In the genomic region with DNA sequence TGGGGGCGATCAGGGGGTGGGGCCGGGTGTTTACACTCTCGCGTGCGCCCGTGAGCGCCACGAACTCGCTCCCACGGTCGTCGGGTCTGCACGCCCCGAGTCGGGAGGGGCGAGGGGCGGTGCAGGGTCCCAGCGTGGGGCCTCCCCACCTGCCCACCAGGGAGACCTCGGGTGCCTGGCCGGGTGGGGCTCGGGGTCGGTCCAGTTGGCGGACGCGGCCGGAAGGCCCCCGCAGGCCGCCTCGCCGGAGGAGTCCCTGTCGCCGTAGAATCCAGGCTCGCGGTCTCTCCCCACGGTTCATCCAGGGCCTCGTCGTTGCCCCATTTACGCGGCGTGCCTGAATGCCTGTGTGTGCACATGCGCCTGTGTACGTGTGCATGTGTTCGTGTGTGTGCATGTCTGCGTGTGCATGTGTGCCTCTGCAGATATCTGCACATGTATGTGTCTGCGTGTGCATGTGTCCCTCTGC, we compare ENCODE assay signal across 8 cellular contexts. TPM values are rescaled to one million over a fixed set of nuclear protein-coding genes. Genes with fewer than 3 reads are reported as not detected.
A peak's percentile ranks its signal among the peaks of the same experiment; 100 is the strongest.
DNase-seq lines count a peak whose midpoint lies in the region; ATAC-seq and TF ChIP-seq lines count a peak whose summit lies in the region.

No MANE protein-coding gene starts in this region.

- H3K27me3 Mint-ChIP-seq in activated CD4-positive, alpha-beta T cell treated with anti-CD3 and anti-CD28 coated beads, Interleukin-2, amount 10 ng/mL, durations not matched to agents 7 days and 5 days, result peaks cover 12% of the 10 kb centered on the region
- peaks cover 24% of the 10 kb centered on the region for H3K27me3 Mint-ChIP-seq in endothelial cell (ENCODE audit: unreplicated experiment)

- DNase-seq in activated CD4-positive, alpha-beta T cell treated with anti-CD3 and anti-CD28 coated beads, Interleukin-2, amount 10 ng/mL, durations not matched to agents 7 days and 5 days, result no peak
- DNase-seq in activated CD4-positive, alpha-beta T cell treated with anti-CD3 and anti-CD28 coated beads for 1 hour, result no peak
- DNase-seq in MM.1S, result peak; percentile 20
- DNase-seq in endothelial cell (ENCODE audit: low spot score), result no peak
- DNase-seq in NCI-H2227 treated with DMSO at 0.1 percent for 48 hours (lab: John Stamatoyannopoulos, UW), result no peak
- no peak for DNase-seq in H4 (ENCODE audit: low spot score)

- peaks cover 4% of the 10 kb centered on the region; the same call in 1 of the 2 replicates for H3K4me1 ChIP-seq in MM.1S (ENCODE audit: low read length)
- H3K4me1 ChIP-seq in parathyroid adenoma, result no peaks in the 10 kb centered on the region

- no peaks in the 10 kb centered on the region for H3K27me3 ChIP-seq in MM.1S (replicated peaks; ENCODE audit: insufficient read depth, low read length)
- H3K27me3 ChIP-seq in parathyroid adenoma (ENCODE audit: control insufficient read depth, insufficient read depth, low read length), result no peaks in the 10 kb centered on the region

- H3K4me3 ChIP-seq in MM.1S (ENCODE audit: low read length) (peak overlapping the region; percentile 80), parathyroid adenoma (ENCODE audit: low read depth, low read length) (peak overlapping the region; percentile 62)

- H3K9me2 ChIP-seq in MM.1S (replicated peaks; ENCODE audit: insufficient read depth, low read length), result no peaks in the 10 kb centered on the region

- peaks cover 8% of the 10 kb centered on the region for H3K36me3 Mint-ChIP-seq in activated CD4-positive, alpha-beta T cell treated with anti-CD3 and anti-CD28 coated beads, Interleukin-2, amount 10 ng/mL, durations not matched to agents 7 days and 5 days (ENCODE audit: low read depth)
- peaks cover 5% of the 10 kb centered on the region for H3K36me3 Mint-ChIP-seq in endothelial cell (ENCODE audit: low read depth, unreplicated experiment)

- H3K9ac ChIP-seq in MM.1S (ENCODE audit: low read length), result peak overlapping the region; percentile 37; the same call in 1 of the 2 replicates
- H3K9ac ChIP-seq in parathyroid adenoma, result no peak overlapping the region

- H3K9me3 ChIP-seq in MM.1S (replicated peaks; ENCODE audit: insufficient read depth, low read length) (no peaks in the 10 kb centered on the region), parathyroid adenoma (ENCODE audit: control insufficient read depth, low read length) (no peaks in the 10 kb centered on the region)

- no peak for TF ChIP-seq CTCF in MM.1S (IDR thresholded peaks at IDR 0.05; ENCODE audit: low read length)
- no peak for TF ChIP-seq CTCF in endothelial cell (IDR thresholded peaks at IDR 0.05; ENCODE audit: unreplicated experiment)
- TF ChIP-seq CTCF in parathyroid adenoma (IDR thresholded peaks at IDR 0.05), result no peak

- H3K4me2 ChIP-seq in MM.1S (ENCODE audit: low read depth, low read length) (peak overlapping the region; percentile 95), parathyroid adenoma (ENCODE audit: low read length) (peak overlapping the region; percentile 96)

- H3K4me1 Mint-ChIP-seq in activated CD4-positive, alpha-beta T cell treated with anti-CD3 and anti-CD28 coated beads, Interleukin-2, amount 10 ng/mL, durations not matched to agents 7 days and 5 days, result peaks cover 5% of the 10 kb centered on the region
- peaks cover 4% of the 10 kb centered on the region for H3K4me1 Mint-ChIP-seq in endothelial cell (ENCODE audit: unreplicated experiment)

- no peak overlapping the region for H3K27ac Mint-ChIP-seq in activated CD4-positive, alpha-beta T cell treated with anti-CD3 and anti-CD28 coated beads, Interleukin-2, amount 10 ng/mL, durations not matched to agents 7 days and 5 days
- H3K27ac Mint-ChIP-seq in endothelial cell (ENCODE audit: unreplicated experiment), result no peak overlapping the region

- peaks cover 7% of the 10 kb centered on the region; the same call in 1 of the 2 replicates for H3K79me2 ChIP-seq in MM.1S (ENCODE audit: low read length)
- H3K79me2 ChIP-seq in parathyroid adenoma, result peaks cover 16% of the 10 kb centered on the region

- H3K36me3 ChIP-seq in MM.1S (replicated peaks; ENCODE audit: insufficient read depth, low read length), result no peaks in the 10 kb centered on the region
- no peaks in the 10 kb centered on the region for H3K36me3 ChIP-seq in parathyroid adenoma (ENCODE audit: control insufficient read depth, insufficient read depth, low read length)

- H2AFZ ChIP-seq in MM.1S (ENCODE audit: low read length), result peak overlapping the region; percentile 89
- H2AFZ ChIP-seq in parathyroid adenoma, result peak overlapping the region; percentile 94

- CTCF ChIA-PET in activated CD4-positive, alpha-beta T cell treated with anti-CD3 and anti-CD28 coated beads, Interleukin-2, amount 10 ng/mL, durations not matched to agents 7 days and 5 days (lab: Charles Lee), result interaction anchor here (1.0 kb wide), 1 partner anchor 30 kb away, joined by 3 read pairs; no protein-coding TSS in a partner anchor

- no peaks in the 10 kb centered on the region for H3F3A ChIP-seq in MM.1S (ENCODE audit: insufficient read depth, low read length)

- H4K20me1 ChIP-seq in MM.1S (ENCODE audit: insufficient read depth, low read length), result no peaks in the 10 kb centered on the region

- ATAC-seq in HG02938 (IDR thresholded peaks at IDR 0.05; ENCODE audit: unreplicated experiment), result no peak

- H3K4me3 Mint-ChIP-seq in activated CD4-positive, alpha-beta T cell treated with anti-CD3 and anti-CD28 coated beads, Interleukin-2, amount 10 ng/mL, durations not matched to agents 7 days and 5 days, result peak overlapping the region; percentile 78
- peak overlapping the region; percentile 96 for H3K4me3 Mint-ChIP-seq in endothelial cell (ENCODE audit: unreplicated experiment)

- POLR2A ChIA-PET in activated CD4-positive, alpha-beta T cell treated with anti-CD3 and anti-CD28 coated beads, Interleukin-2, amount 10 ng/mL, durations not matched to agents 7 days and 5 days (lab: Charles Lee), result no interaction called here

- peaks cover 7% of the 10 kb centered on the region for H3K9me3 Mint-ChIP-seq in activated CD4-positive, alpha-beta T cell treated with anti-CD3 and anti-CD28 coated beads, Interleukin-2, amount 10 ng/mL, durations not matched to agents 7 days and 5 days
- peaks cover 5% of the 10 kb centered on the region for H3K9me3 Mint-ChIP-seq in endothelial cell (ENCODE audit: unreplicated experiment)

- H3K27ac ChIP-seq in MM.1S (ENCODE audit: low read length) (no peak overlapping the region), parathyroid adenoma (peak overlapping the region; percentile 42)

RNA-seq across cellular contexts. Expression of gene RAB40B, which starts 0.5 kb away (rescaled TPM):
- total RNA-seq in activated CD4-positive, alpha-beta T cell treated with anti-CD3 and anti-CD28 coated beads, Interleukin-2, amount 10 ng/mL, durations not matched to agents 7 days and 5 days, result 1 to 10 TPM; 1.7 to 2.2 TPM
- 6.7 TPM for total RNA-seq in endothelial cell (ENCODE audit: unreplicated experiment)
- 6.3 and 6.8 TPM in 2 replicates for total RNA-seq in H4 (2014; rRNA removed; shearing (Covaris generic))

RNA-seq across cellular contexts. Expression of gene FN3KRP, which starts 17.5 kb away (rescaled TPM):
- 10 to 100 TPM; 37.8 to 40.9 TPM for total RNA-seq in activated CD4-positive, alpha-beta T cell treated with anti-CD3 and anti-CD28 coated beads, Interleukin-2, amount 10 ng/mL, durations not matched to agents 7 days and 5 days
- 27.9 TPM for total RNA-seq in endothelial cell (ENCODE audit: unreplicated experiment)
- total RNA-seq in H4 (2014; rRNA removed; shearing (Covaris generic)), result 22.5 and 23.1 TPM in 2 replicates

RNA-seq across cellular contexts. Expression of gene FN3K, which starts 36.4 kb away (rescaled TPM):
- 1 to 10 TPM; 2.0 to 4.2 TPM for total RNA-seq in activated CD4-positive, alpha-beta T cell treated with anti-CD3 and anti-CD28 coated beads, Interleukin-2, amount 10 ng/mL, durations not matched to agents 7 days and 5 days
- 10.6 TPM for total RNA-seq in endothelial cell (ENCODE audit: unreplicated experiment)
- 0.16 TPM in 1 of 2 replicates, not detected in the other for total RNA-seq in H4 (2014; rRNA removed; shearing (Covaris generic))

RNA-seq across cellular contexts. Expression of gene WDR45B, which starts 50.8 kb away (rescaled TPM):
- 10 to 100 TPM; 33.5 to 36.4 TPM for total RNA-seq in activated CD4-positive, alpha-beta T cell treated with anti-CD3 and anti-CD28 coated beads, Interleukin-2, amount 10 ng/mL, durations not matched to agents 7 days and 5 days
- 74.1 TPM for total RNA-seq in endothelial cell (ENCODE audit: unreplicated experiment)
- total RNA-seq in H4 (2014; rRNA removed; shearing (Covaris generic)), result 68.2 and 75.6 TPM in 2 replicates

RNA-seq across cellular contexts. Expression of gene TBCD, which starts 52.9 kb away (rescaled TPM):
- total RNA-seq in activated CD4-positive, alpha-beta T cell treated with anti-CD3 and anti-CD28 coated beads, Interleukin-2, amount 10 ng/mL, durations not matched to agents 7 days and 5 days, result 100 to 1,000 TPM; 155 to 157 TPM
- total RNA-seq in endothelial cell (ENCODE audit: unreplicated experiment), result 207 TPM
- total RNA-seq in H4 (2014; rRNA removed; shearing (Covaris generic)), result 17.6 and 28.5 TPM in 2 replicates
